In the genomic region with DNA sequence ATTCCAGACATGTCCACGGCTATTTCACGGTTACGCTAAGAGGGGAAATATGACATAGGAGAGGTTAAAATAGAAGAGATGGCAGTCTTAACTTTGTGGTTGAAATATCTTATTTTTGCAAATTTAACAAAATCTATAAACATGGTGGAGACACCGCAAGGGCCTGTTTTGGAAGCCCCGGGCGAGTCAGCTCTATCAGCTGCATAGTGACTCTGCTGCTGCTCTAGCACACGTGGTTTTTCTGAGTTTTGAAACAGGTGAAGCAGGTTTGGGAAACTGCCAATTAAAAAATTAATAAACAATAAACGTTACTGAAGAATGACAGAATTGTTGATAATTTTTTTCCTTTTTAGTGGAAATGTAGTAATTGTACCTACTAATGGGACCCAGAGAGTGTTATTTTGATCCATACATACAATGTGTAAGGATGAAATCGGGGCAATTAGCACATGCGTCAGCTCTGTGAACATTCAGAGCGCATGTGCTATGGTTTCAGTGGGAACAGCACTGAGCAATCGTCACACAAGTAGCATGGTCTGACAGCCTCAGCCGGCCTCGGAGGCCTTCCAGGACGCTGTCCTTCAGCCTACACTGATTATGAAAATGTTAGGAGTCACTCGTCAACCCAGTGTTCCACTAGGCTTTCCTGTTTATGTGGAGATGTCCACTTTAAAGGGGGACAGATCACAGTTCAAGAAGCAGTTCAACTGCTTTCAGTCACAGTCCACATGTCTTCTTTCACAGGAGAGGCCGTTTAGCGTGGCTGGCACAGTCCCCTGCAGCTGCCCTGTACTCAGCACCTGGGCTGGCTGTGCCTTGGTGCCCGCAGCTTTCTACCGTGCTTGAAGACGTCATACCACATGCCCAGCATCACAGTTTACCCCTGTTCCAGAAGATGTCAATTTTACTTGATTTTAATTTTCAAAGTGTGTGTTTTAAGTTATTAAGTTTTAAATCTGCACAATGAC, we compare ENCODE assay signal across 22 cellular contexts. TPM values are rescaled to one million over a fixed set of nuclear protein-coding genes. Genes with fewer than 3 reads are reported as not detected.
DNase-seq lines count a peak whose midpoint lies in the region; ATAC-seq and TF ChIP-seq lines count a peak whose summit lies in the region.
"Had no signal": no experiment of that assay in that cellular context is flagged by ENCODE, and none has a peak within 500 bp of the region (broad histone marks: within the 10 kb centered on the region; RNA-seq: fewer than 3 reads in every experiment).

No MANE protein-coding gene starts in this region.

- H3K4me3 Mint-ChIP-seq in stimulated activated naive B cell treated with anti-CD40 and anti-IgM and Interleukin-4, amounts not matched to agents 10 μg/mL and 1 μg/mL and 100 μg/mL, for 72 hours: no peak overlapping the region
- H3K4me3 Mint-ChIP-seq: CD4-positive, alpha-beta memory T cell; GM23338 had no signal

- H3K14ac ChIP-seq in trophoblast cell (ENCODE audit: low read length): no peak overlapping the region

- H3K4me3 ChIP-seq in right atrium auricular region (no peak overlapping the region), trophoblast cell (ENCODE audit: low read depth, low read length) (no peak overlapping the region)
- H3K4me3 ChIP-seq: BLaER1 treated with 17β-estradiol and CSF1 and Interleukin-3, amounts not matched to agents 10 nM and 100 nM; GM12878; GM23338; HAP-1 had no signal

- no peaks in the 10 kb centered on the region for H3K9me3 Mint-ChIP-seq in stimulated activated naive B cell treated with anti-CD40 and anti-IgM and Interleukin-4, amounts not matched to agents 10 μg/mL and 1 μg/mL and 100 μg/mL, for 72 hours
- H3K9me3 Mint-ChIP-seq: CD4-positive, alpha-beta memory T cell; GM23338 had no signal

- no peak overlapping the region for H2AFZ ChIP-seq in trophoblast cell (ENCODE audit: insufficient read depth, low read length, poor library complexity)
- H2AFZ ChIP-seq: GM23338 had no signal

- no peaks in the 10 kb centered on the region for H3K36me3 Mint-ChIP-seq in stimulated activated naive B cell treated with anti-CD40 and anti-IgM and Interleukin-4, amounts not matched to agents 10 μg/mL and 1 μg/mL and 100 μg/mL, for 72 hours
- H3K36me3 Mint-ChIP-seq: CD4-positive, alpha-beta memory T cell had no signal

- H2BK120ac ChIP-seq in trophoblast cell (ENCODE audit: insufficient read depth, low read length, poor library complexity): no peak overlapping the region

- H3K23ac ChIP-seq in trophoblast cell (ENCODE audit: low read length): no peak overlapping the region

- no CpG with 5 or more reads among the region's 21 CpGs for WGBS in trophoblast cell (ENCODE audit: extremely low coverage, insufficient coverage, insufficient read length)

- no peak for TF ChIP-seq CTCF in right atrium auricular region (IDR thresholded peaks at IDR 0.05)

- H4K12ac ChIP-seq in trophoblast cell (ENCODE audit: low read depth, low read length): no peak overlapping the region

- H3K36me3 ChIP-seq in right atrium auricular region: no peaks in the 10 kb centered on the region
- H3K36me3 ChIP-seq in trophoblast cell (ENCODE audit: control insufficient read depth in 1 of 2, insufficient read depth in 2 of 2, low read length in 2 of 2): no peaks in the 10 kb centered on the region
- H3K36me3 ChIP-seq: BLaER1 treated with 17β-estradiol and CSF1 and Interleukin-3, amounts not matched to agents 10 nM and 100 nM; HAP-1 had no signal

- no peak overlapping the region for H3K18ac ChIP-seq in trophoblast cell (ENCODE audit: low read length)

- no peaks in the 10 kb centered on the region for H3K9me3 ChIP-seq in right atrium auricular region
- H3K9me3 ChIP-seq in trophoblast cell (ENCODE audit: insufficient read depth, low read depth, low read length): peaks cover 6% of the 10 kb centered on the region
- H3K9me3 ChIP-seq: BLaER1 treated with 17β-estradiol and CSF1 and Interleukin-3, amounts not matched to agents 10 nM and 100 nM; HAP-1 had no signal

- H3K79me1 ChIP-seq in trophoblast cell (ENCODE audit: low read length): no peaks in the 10 kb centered on the region

- no peak overlapping the region for H4K8ac ChIP-seq in trophoblast cell (ENCODE audit: low read depth, low read length)

- H4K91ac ChIP-seq in trophoblast cell (ENCODE audit: low read depth, low read length): no peak overlapping the region

- H3K9ac ChIP-seq in trophoblast cell (ENCODE audit: low read length): peak overlapping the region; percentile 38
- H3K9ac ChIP-seq: BLaER1 treated with 17β-estradiol and CSF1 and Interleukin-3, amounts not matched to agents 10 nM and 100 nM had no signal

- no peak overlapping the region for H3K27ac Mint-ChIP-seq in stimulated activated naive B cell treated with anti-CD40 and anti-IgM and Interleukin-4, amounts not matched to agents 10 μg/mL and 1 μg/mL and 100 μg/mL, for 72 hours
- H3K27ac Mint-ChIP-seq: CD4-positive, alpha-beta memory T cell; GM23338 had no signal

- intact Hi-C loops in Right ventricle myocardium superior (cut with DNase I): no loop called here

- H3K27me3 ChIP-seq in right atrium auricular region: no peaks in the 10 kb centered on the region
- H3K27me3 ChIP-seq in trophoblast cell (ENCODE audit: insufficient read depth, low read length): no peaks in the 10 kb centered on the region
- H3K27me3 ChIP-seq: BLaER1 treated with 17β-estradiol and CSF1 and Interleukin-3, amounts not matched to agents 10 nM and 100 nM had no signal

- no peaks in the 10 kb centered on the region for H3K4me1 Mint-ChIP-seq in stimulated activated naive B cell treated with anti-CD40 and anti-IgM and Interleukin-4, amounts not matched to agents 10 μg/mL and 1 μg/mL and 100 μg/mL, for 72 hours
- H3K4me1 Mint-ChIP-seq: CD4-positive, alpha-beta memory T cell had no signal

- H3K4me1 ChIP-seq in right atrium auricular region: peaks cover 0 to 3% of the 10 kb centered on the region in 2 donors
- no peaks in the 10 kb centered on the region for H3K4me1 ChIP-seq in trophoblast cell (ENCODE audit: control insufficient read depth in 1 of 2, insufficient read depth in 2 of 2, low read length in 2 of 2)
- H3K4me1 ChIP-seq: BLaER1 treated with 17β-estradiol and CSF1 and Interleukin-3, amounts not matched to agents 10 nM and 100 nM; HAP-1 had no signal

- H3K79me2 ChIP-seq in trophoblast cell (ENCODE audit: control insufficient read depth, insufficient read depth, low read length, poor library complexity): no peaks in the 10 kb centered on the region

- H2AK5ac ChIP-seq in trophoblast cell (ENCODE audit: low read length): no peak overlapping the region

- no peak overlapping the region for H2BK5ac ChIP-seq in trophoblast cell (ENCODE audit: low read depth, low read length, poor library complexity)

- no peak overlapping the region for H3K4me2 ChIP-seq in trophoblast cell (ENCODE audit: low read length)
- H3K4me2 ChIP-seq: BLaER1 treated with 17β-estradiol and CSF1 and Interleukin-3, amounts not matched to agents 10 nM and 100 nM; GM23338 had no signal

- peak overlapping the region; percentile 51 to 57 for H3K27ac ChIP-seq in right atrium auricular region
- H3K27ac ChIP-seq in trophoblast cell (ENCODE audit: low read depth, low read length): no peak overlapping the region
- H3K27ac ChIP-seq: BLaER1 treated with 17β-estradiol and CSF1 and Interleukin-3, amounts not matched to agents 10 nM and 100 nM; HL-60 had no signal

- peak; percentile 30 for DNase-seq in activated effector memory CD4-positive, alpha-beta T cell treated with anti-CD3 and anti-CD28 coated beads, Interleukin-2, amount 50 U/mL, for 16 hours
- no peak for DNase-seq in activated effector memory CD4-positive, alpha-beta T cell treated with Interleukin-2 at 50 U/mL for 16 hours
- DNase-seq in Right ventricle myocardium superior (peak; percentile 56), right atrium auricular region (ENCODE audit: low spot score) (no peak), trophoblast cell (no peak), NCI-H1092 treated with DMSO at 0.1 percent for 48 hours (lab: John Stamatoyannopoulos, UW) (no peak), iPS-NIHi7 (ENCODE audit: extremely low spot score) (no peak)
- DNase-seq in stimulated activated naive B cell treated with anti-CD40 and anti-IgM and Interleukin-4, amounts not matched to agents 10 μg/mL and 1 μg/mL and 100 μg/mL, for 72 hours: no peak
- DNase-seq: 8988T; CD4-positive, alpha-beta memory T cell; DND-41; NCI-H1105 treated with DMSO at 0.1 percent for 48 hours; NCI-H1694 treated with DMSO at 0.1 percent for 48 hours; NCI-H2081 treated with DMSO at 0.1 percent for 48 hours; NCI-H2171 treated with DMSO at 0.1 percent for 48 hours; NCI-H526; OCI-M1 had no signal

- no peak overlapping the region for H3K4ac ChIP-seq in trophoblast cell (ENCODE audit: low read depth, low read length)

- H3K27me3 Mint-ChIP-seq in stimulated activated naive B cell treated with anti-CD40 and anti-IgM and Interleukin-4, amounts not matched to agents 10 μg/mL and 1 μg/mL and 100 μg/mL, for 72 hours: peaks cover 0 to 4% of the 10 kb centered on the region in 2 donors

- H2BK12ac ChIP-seq in trophoblast cell (ENCODE audit: low read length): no peak overlapping the region

- peak; percentile 93 for ATAC-seq in Right ventricle myocardium superior (ENCODE audit: poor library complexity)
- ATAC-seq in stimulated activated naive B cell treated with anti-CD40 and anti-IgM and Interleukin-4, amounts not matched to agents 10 μg/mL and 1 μg/mL and 100 μg/mL, for 72 hours (replicated peaks): no peak
- ATAC-seq: GM12878, GM23338 had no signal

RNA-seq across cellular contexts. Expression of gene MOK, which starts 51.8 kb away (rescaled TPM):
- total RNA-seq in Right ventricle myocardium superior: 10.8 TPM
- total RNA-seq in right atrium auricular region: 10 to 100 TPM; 10.1 to 22.9 TPM
- 2.2 and 2.3 TPM in 2 replicates for polyA plus RNA-seq in trophoblast cell (2013)

Comparison
In these comparisons a context has a peak if more than half of its experiments do, and no peak if none do; other contexts are left out.
1. DNase-seq: peak in activated effector memory CD4-positive, alpha-beta T cell treated with anti-CD3 and anti-CD28 coated beads, Interleukin-2, amount 50 U/mL, for 16 hours (single experiment) and Right ventricle myocardium superior (single experiment); none in activated effector memory CD4-positive, alpha-beta T cell treated with Interleukin-2 at 50 U/mL for 16 hours (single experiment), right atrium auricular region (single experiment), trophoblast cell (0 of 2), NCI-H1092 treated with DMSO at 0.1 percent for 48 hours (single experiment), stimulated activated naive B cell treated with anti-CD40 and anti-IgM and Interleukin-4, amounts not matched to agents 10 μg/mL and 1 μg/mL and 100 μg/mL, for 72 hours (single experiment) and iPS-NIHi7 (single experiment).